Comparison of ENCODE assay signal across 9 cellular contexts in the genomic region with DNA sequence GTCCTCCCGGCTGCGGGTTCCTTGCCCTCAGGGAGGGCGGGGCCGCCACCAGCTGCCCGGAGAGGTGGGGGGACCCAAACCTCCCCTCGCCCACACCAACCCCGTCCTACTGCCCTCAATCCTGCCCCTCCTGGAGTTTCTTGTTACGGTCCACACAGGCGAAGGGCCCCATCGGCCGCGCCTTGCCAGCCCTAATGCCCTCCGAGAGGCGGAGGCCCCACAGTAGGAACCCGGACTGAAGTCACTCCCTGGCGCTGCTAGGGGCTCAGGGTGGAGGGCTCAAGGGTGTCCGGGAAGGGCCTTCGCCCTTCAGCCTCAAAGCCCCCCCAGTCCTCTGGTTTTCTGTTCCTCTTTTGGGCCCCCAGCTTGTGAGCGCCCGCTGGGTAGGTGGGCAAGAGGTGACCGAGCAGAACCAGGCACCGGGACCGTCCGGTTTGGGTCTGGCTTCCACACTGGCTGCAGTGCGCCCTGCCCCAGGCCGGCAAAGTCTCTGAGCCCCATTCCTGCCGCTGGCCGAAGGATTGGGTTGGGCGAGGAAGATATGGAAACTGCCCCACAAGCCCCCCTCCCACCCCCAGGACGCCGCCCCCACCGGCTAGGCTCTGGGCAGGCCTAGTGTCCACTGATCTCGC. TPM values are rescaled to one million over a fixed set of nuclear protein-coding genes. Genes with fewer than 3 reads are reported as not detected.
DNase-seq lines count a peak whose midpoint lies in the region; ATAC-seq and TF ChIP-seq lines count a peak whose summit lies in the region.
"Had no signal": no experiment of that assay in that cellular context is flagged by ENCODE, and none has a peak within 500 bp of the region (broad histone marks: within the 10 kb centered on the region; RNA-seq: fewer than 3 reads in every experiment).

No MANE protein-coding gene starts in this region.

- no peaks in the 10 kb centered on the region for H3K9me3 ChIP-seq in left ventricle myocardium inferior (replicated peaks)

- peaks cover 38% of the 10 kb centered on the region for H3K4me1 ChIP-seq in left ventricle myocardium inferior

- DNase-seq in DMS53 treated with DMSO at 0.1 percent for 48 hours (lab: John Stamatoyannopoulos, UW; ENCODE audit: unreplicated experiment) (peak; percentile 24), SW480 (ENCODE audit: low spot score) (peak; percentile 49), left ventricle myocardium inferior (no peak), retina (peak; percentile 53), NCI-H2029 treated with DMSO at 0.1 percent for 48 hours (lab: John Stamatoyannopoulos, UW) (no peak), hypothalamus (lab: John Stamatoyannopoulos, UW) (no peak), amniotic stem cell (lab: John Stamatoyannopoulos, UW) (no peak)

- H3K36me3 ChIP-seq in left ventricle myocardium inferior: no peaks in the 10 kb centered on the region

- peaks cover 44% of the 10 kb centered on the region for H3K27me3 ChIP-seq in left ventricle myocardium inferior (ENCODE audit: low read depth)

- peak overlapping the region; percentile 87 for H3K27ac ChIP-seq in left ventricle myocardium inferior (replicated peaks)

- H3K4me3 ChIP-seq in left ventricle myocardium inferior: peak overlapping the region; percentile 70

- no peak for ATAC-seq in HG03097 (IDR thresholded peaks at IDR 0.05; ENCODE audit: low FRiP score, unreplicated experiment)

- no peak for TF ChIP-seq CTCF in left ventricle myocardium inferior (IDR thresholded peaks at IDR 0.05; ENCODE audit: borderline replicate concordance)

- intact Hi-C loops in left ventricle myocardium inferior (cut with micrococcal nuclease): no loop called here

RNA-seq across cellular contexts. Expression of a gene that starts 24.5 kb away (rescaled TPM):
- total RNA-seq in left ventricle myocardium inferior: 15.3 TPM

RNA-seq across cellular contexts. Expression of a gene that starts 37.5 kb away (rescaled TPM):
- total RNA-seq in left ventricle myocardium inferior: not detected
- total RNA-seq: natural killer cell treated with Interleukin-12 subunit alpha and Interleukin-12 subunit beta and Interleukin-15 and Interleukin-18, amount 100 ng/mL, for 72 hours had no signal

RNA-seq across cellular contexts. Expression of a gene that starts 50.5 kb away (rescaled TPM):
- not detected for total RNA-seq in left ventricle myocardium inferior
- total RNA-seq: natural killer cell treated with Interleukin-12 subunit alpha and Interleukin-12 subunit beta and Interleukin-15 and Interleukin-18, amount 100 ng/mL, for 72 hours had no signal

Comparison
In these comparisons a context has a peak if more than half of its experiments do, and no peak if none do; other contexts are left out.
1. DNase-seq: peak in DMS53 treated with DMSO at 0.1 percent for 48 hours (single experiment), SW480 (single experiment) and retina (single experiment); none in left ventricle myocardium inferior (single experiment), NCI-H2029 treated with DMSO at 0.1 percent for 48 hours (single experiment), hypothalamus (0 of 51) and amniotic stem cell (single experiment).